In genomic region chr14:104596927-104597351, GRCh38 we compare ENCODE assay signal across 28 cellular contexts. TPM values are rescaled to one million over a fixed set of nuclear protein-coding genes. Genes with fewer than 3 reads are reported as not detected.
"Had no signal": no experiment of that assay in that cellular context is flagged by ENCODE, and none has a peak within 500 bp of the region (broad histone marks: within the 10 kb centered on the region; RNA-seq: fewer than 3 reads in every experiment).

No MANE protein-coding gene starts in this region.

- H3K36me3 ChIP-seq: SJCRH30 had no signal

- H3K27ac Mint-ChIP-seq: activated CD8-positive, alpha-beta T cell treated with anti-CD3 and anti-CD28 coated beads, Interleukin-2, amount 10 ng/mL, durations not matched to agents 7 days and 5 days; activated naive CD4-positive, alpha-beta T cell treated with anti-CD3 and anti-CD28 coated beads, Interleukin-2, amount 50 U/mL, for 72 hours; activated naive CD8-positive, alpha-beta T cell treated with anti-CD3 and anti-CD28 coated beads, Interleukin-2, amount 50 U/mL, for 24 hours; T-helper 1 cell treated with Interleukin-12 subunit alpha and Interleukin-12 subunit beta and Interleukin-4 antibody, amounts not matched to agents 30 μg/mL and 1 μg/mL, for 36 hours; WTC11 had no signal

- H3K4me3 ChIP-seq: K562, SJCRH30 had no signal

- ATAC-seq: activated CD8-positive, alpha-beta T cell treated with anti-CD3 and anti-CD28 coated beads, Interleukin-2, amount 10 ng/mL, durations not matched to agents 7 days and 5 days; activated naive CD4-positive, alpha-beta T cell treated with anti-CD3 and anti-CD28 coated beads, Interleukin-2, amount 50 U/mL, for 72 hours; activated naive CD8-positive, alpha-beta T cell treated with anti-CD3 and anti-CD28 coated beads, Interleukin-2, amount 50 U/mL, for 24 hours; activated T-cell treated with anti-CD3 and anti-CD28 coated beads, Interleukin-2, amount 50 U/mL, for 4 hours; K562; WTC11 had no signal

- H3K27ac ChIP-seq: SJCRH30 had no signal

- DNase-seq: activated CD4-positive, alpha-beta T cell treated with anti-CD3 and anti-CD28 coated beads for 48 hours; activated CD4-positive, alpha-beta T cell treated with anti-CD3 and anti-CD28 coated beads, Interleukin-2, amount 50 U/mL, for 4 hours; activated CD4-positive, CD25-positive, alpha-beta regulatory T cell treated with anti-CD3 and anti-CD28 coated beads, Interleukin-2, amount 50 U/mL, for 72 hours; activated CD8-positive, alpha-beta T cell treated with anti-CD3 and anti-CD28 coated beads, Interleukin-2, amount 10 ng/mL, durations not matched to agents 7 days and 5 days; activated effector memory CD4-positive, alpha-beta T cell treated with anti-CD3 and anti-CD28 coated beads, Interleukin-2, amount 50 U/mL, for 16 hours; activated naive CD4-positive, alpha-beta T cell treated with Interleukin-2 at 50 U/mL for 16 hours; activated naive CD8-positive, alpha-beta T cell treated with anti-CD3 and anti-CD28 coated beads, Interleukin-2, amount 50 U/mL, for 24 hours; activated T-cell treated with anti-CD3 and anti-CD28 coated beads, Interleukin-2, amount 50 U/mL, for 4 hours; amniotic stem cell; Karpas-422; NCI-H1048; NCI-H2029; NCI-H2107; NCI-H2171 treated with DMSO at 0.1 percent for 48 hours; NCI-H345; NCI-H510A; NCI-H526 treated with DMSO at 0.1 percent for 48 hours; NCI-H82; OCI-M1; RPMI8226; SJCRH30 had no signal

- H3K4me1 ChIP-seq: SJCRH30 had no signal

- H3K4me3 Mint-ChIP-seq: activated CD8-positive, alpha-beta T cell treated with anti-CD3 and anti-CD28 coated beads, Interleukin-2, amount 10 ng/mL, durations not matched to agents 7 days and 5 days; activated naive CD8-positive, alpha-beta T cell treated with anti-CD3 and anti-CD28 coated beads, Interleukin-2, amount 50 U/mL, for 24 hours; activated T-cell treated with anti-CD3 and anti-CD28 coated beads, Interleukin-2, amount 50 U/mL, for 4 hours; brain; T-helper 1 cell treated with Interleukin-12 subunit alpha and Interleukin-12 subunit beta and Interleukin-4 antibody, amounts not matched to agents 30 μg/mL and 1 μg/mL, for 36 hours; WTC11 had no signal

- H3K4me1 Mint-ChIP-seq: activated naive CD8-positive, alpha-beta T cell treated with anti-CD3 and anti-CD28 coated beads, Interleukin-2, amount 50 U/mL, for 24 hours; WTC11 had no signal

- H3K36me3 Mint-ChIP-seq: activated naive CD4-positive, alpha-beta T cell treated with anti-CD3 and anti-CD28 coated beads, Interleukin-2, amount 50 U/mL, for 72 hours; brain; WTC11 had no signal

- H3K9me3 Mint-ChIP-seq: activated naive CD4-positive, alpha-beta T cell treated with anti-CD3 and anti-CD28 coated beads, Interleukin-2, amount 50 U/mL, for 72 hours; activated naive CD8-positive, alpha-beta T cell treated with anti-CD3 and anti-CD28 coated beads, Interleukin-2, amount 50 U/mL, for 24 hours; activated T-cell treated with anti-CD3 and anti-CD28 coated beads, Interleukin-2, amount 50 U/mL, for 4 hours; T-helper 1 cell treated with Interleukin-12 subunit alpha and Interleukin-12 subunit beta and Interleukin-4 antibody, amounts not matched to agents 30 μg/mL and 1 μg/mL, for 36 hours; WTC11 had no signal

- H3K9me3 ChIP-seq: SJCRH30 had no signal

RNA-seq across cellular contexts. Expression of gene TMEM179, which starts 7.6 kb away (rescaled TPM):
- total RNA-seq: activated CD8-positive, alpha-beta T cell treated with anti-CD3 and anti-CD28 coated beads, Interleukin-2, amount 10 ng/mL, durations not matched to agents 7 days and 5 days; activated T-cell treated with anti-CD3 and anti-CD28 coated beads, Interleukin-2, amount 50 U/mL, for 4 hours; K562; Right ventricle myocardium superior; SJCRH30 had no signal
- polyA plus RNA-seq: K562 had no signal

RNA-seq across cellular contexts. Expression of gene C14orf180, which starts 17.4 kb away (rescaled TPM):
- total RNA-seq: activated CD8-positive, alpha-beta T cell treated with anti-CD3 and anti-CD28 coated beads, Interleukin-2, amount 10 ng/mL, durations not matched to agents 7 days and 5 days; activated naive CD4-positive, alpha-beta T cell treated with anti-CD3 and anti-CD28 coated beads, Interleukin-2, amount 50 U/mL, for 72 hours; activated T-cell treated with anti-CD3 and anti-CD28 coated beads, Interleukin-2, amount 50 U/mL, for 4 hours; astrocyte; K562; SJCRH30; WTC11 had no signal
- polyA plus RNA-seq: K562 had no signal
